Comparison of ENCODE assay signal across 7 cellular contexts in genomic region chr19:10568444-10568825, GRCh38. TPM values are rescaled to one million over a fixed set of nuclear protein-coding genes. Genes with fewer than 3 reads are reported as not detected.
DNase-seq lines count a peak whose midpoint lies in the region; ATAC-seq and TF ChIP-seq lines count a peak whose summit lies in the region.
"Had no signal": no experiment of that assay in that cellular context is flagged by ENCODE, and none has a peak within 500 bp of the region (broad histone marks: within the 10 kb centered on the region; RNA-seq: fewer than 3 reads in every experiment).

No MANE protein-coding gene starts in this region.

- peaks cover 40% of the 10 kb centered on the region for H3K4me1 ChIP-seq in CD4-positive, alpha-beta memory T cell (ENCODE audit: insufficient read depth, low read length)
- H3K4me1 ChIP-seq in upper lobe of left lung: peaks cover 37 to 51% (median 47%) of the 10 kb centered on the region in 4 donors

- intact Hi-C loops in CD4-positive, alpha-beta memory T cell (cut with micrococcal nuclease): loop anchor here (2.0 to 5.0 kb wide), 4 partner anchors 34 to 304 kb away; partner anchors contain the start of gene CARM1
- intact Hi-C loops in activated CD8-positive, alpha-beta T cell treated with anti-CD3 and anti-CD28 coated beads for 36 hours (cut with micrococcal nuclease): loop anchor here (5.0 kb wide), 1 partner anchor 61 kb away; no protein-coding TSS in a partner anchor

- peak in 2 of 4 donors; percentile 37 to 84 for TF ChIP-seq POLR2A in upper lobe of left lung (IDR thresholded peaks at IDR 0.05)

- H3K36me3 ChIP-seq in CD4-positive, alpha-beta memory T cell (ENCODE audit: insufficient read depth, low read length): no peaks in the 10 kb centered on the region
- no peaks in the 10 kb centered on the region for H3K36me3 ChIP-seq in kidney epithelial cell (ENCODE audit: control insufficient read depth, insufficient read depth, low read length)
- H3K36me3 ChIP-seq in upper lobe of left lung: peaks cover 0 to 5% (median 0%) of the 10 kb centered on the region in 4 donors

- no peaks in the 10 kb centered on the region for H3K27me3 ChIP-seq in CD4-positive, alpha-beta memory T cell (ENCODE audit: insufficient read depth, low read length)
- H3K27me3 ChIP-seq in kidney epithelial cell (ENCODE audit: control insufficient read depth, insufficient read depth, low read length) (no peaks in the 10 kb centered on the region), upper lobe of left lung (no peaks in the 10 kb centered on the region)

- H3K36me3 Mint-ChIP-seq in CD4-positive, alpha-beta memory T cell: peaks cover 10 to 28% of the 10 kb centered on the region in 2 donors
- H3K36me3 Mint-ChIP-seq in activated CD8-positive, alpha-beta T cell treated with anti-CD3 and anti-CD28 coated beads for 36 hours (ENCODE audit: low read depth): peaks cover 26% of the 10 kb centered on the region

- H3K9me3 ChIP-seq in CD4-positive, alpha-beta memory T cell (ENCODE audit: control insufficient read depth in 1 of 2, low read length in 2 of 2): no peaks in the 10 kb centered on the region
- no peaks in the 10 kb centered on the region for H3K9me3 ChIP-seq in upper lobe of left lung

- H3K4me3 ChIP-seq in CD4-positive, alpha-beta memory T cell (ENCODE audit: low read length in 2 of 2): peak overlapping the region; percentile 92 to 97
- H3K4me3 ChIP-seq in kidney epithelial cell (ENCODE audit: low read depth, low read length): peak overlapping the region; percentile 66
- peak overlapping the region; percentile 39 to 96 (median 86) for H3K4me3 ChIP-seq in upper lobe of left lung

- H3K27ac Mint-ChIP-seq in CD4-positive, alpha-beta memory T cell: peak overlapping the region; percentile 95 to 99 (median 98)
- peak overlapping the region; percentile 92 for H3K27ac Mint-ChIP-seq in activated CD8-positive, alpha-beta T cell treated with anti-CD3 and anti-CD28 coated beads for 36 hours

- H3K27ac ChIP-seq in CD4-positive, alpha-beta memory T cell (ENCODE audit: low read depth, low read length): peak overlapping the region; percentile 94
- H3K27ac ChIP-seq in upper lobe of left lung: peak overlapping the region; percentile 84 to 95 (median 92)

- DNase-seq in CD4-positive, alpha-beta memory T cell: peak in 1 of 5 donors; percentile 75
- peak; percentile 81 for DNase-seq in activated CD8-positive, alpha-beta T cell treated with anti-CD3 and anti-CD28 coated beads for 36 hours
- DNase-seq in kidney epithelial cell (ENCODE audit: low read depth) (no peak), upper lobe of left lung (peak in 1 of 2 donors; percentile 57), cortex of kidney (lab: John Stamatoyannopoulos, UW) (no peak)

- peak overlapping the region; percentile 90 to 99 (median 98) for H3K4me3 Mint-ChIP-seq in CD4-positive, alpha-beta memory T cell
- H3K4me3 Mint-ChIP-seq in activated CD8-positive, alpha-beta T cell treated with anti-CD3 and anti-CD28 coated beads for 36 hours: peak overlapping the region; percentile 86

- peaks cover 0 to 2% (median 0%) of the 10 kb centered on the region in 8 donors for H3K9me3 Mint-ChIP-seq in CD4-positive, alpha-beta memory T cell
- no peaks in the 10 kb centered on the region for H3K9me3 Mint-ChIP-seq in activated CD8-positive, alpha-beta T cell treated with anti-CD3 and anti-CD28 coated beads for 36 hours

- TF ChIP-seq CTCF in activated CD8-positive, alpha-beta T cell treated with anti-CD3 and anti-CD28 coated beads for 36 hours (IDR thresholded peaks at IDR 0.05): no peak
- TF ChIP-seq CTCF in kidney epithelial cell (IDR thresholded peaks at IDR 0.05; ENCODE audit: insufficient read depth, low read length, poor library complexity, severe bottlenecking) (no peak), upper lobe of left lung (IDR thresholded peaks at IDR 0.05) (no peak)

- H3K4me1 Mint-ChIP-seq in CD4-positive, alpha-beta memory T cell: peaks cover 25 to 58% (median 36%) of the 10 kb centered on the region in 4 donors
- peaks cover 31% of the 10 kb centered on the region for H3K4me1 Mint-ChIP-seq in activated CD8-positive, alpha-beta T cell treated with anti-CD3 and anti-CD28 coated beads for 36 hours (ENCODE audit: low read depth)

- CTCF ChIA-PET in CD4-positive, alpha-beta memory T cell (lab: Charles Lee; ENCODE audit: partially characterized antibody): interaction anchor here (1.1 to 1.7 kb wide), 6 partner anchors 11 to 165 kb away, joined by 3 to 7 read pairs (median 4); partner anchors contain the start of gene CDC37
- CTCF ChIA-PET in activated CD8-positive, alpha-beta T cell treated with anti-CD3 and anti-CD28 coated beads for 36 hours (lab: Charles Lee): interaction anchor here (1.0 to 9.2 kb wide), 7 partner anchors 12 to 133 kb away, joined by 4 to 71 read pairs (median 25); partner anchors contain the start of gene QTRT1

- H3K27me3 Mint-ChIP-seq in CD4-positive, alpha-beta memory T cell: no peaks in the 10 kb centered on the region
- no peaks in the 10 kb centered on the region for H3K27me3 Mint-ChIP-seq in activated CD8-positive, alpha-beta T cell treated with anti-CD3 and anti-CD28 coated beads for 36 hours

- no peak for TF ChIP-seq EP300 in upper lobe of left lung (IDR thresholded peaks at IDR 0.05)

- peak; percentile 1 for ATAC-seq in HG02798 (IDR thresholded peaks at IDR 0.05; ENCODE audit: poor library complexity, unreplicated experiment)
- ATAC-seq in activated CD8-positive, alpha-beta T cell treated with anti-CD3 and anti-CD28 coated beads for 36 hours: peak; percentile 19
- ATAC-seq in upper lobe of left lung (ENCODE audit: low FRiP score in 2 of 2): no peak

- 0% methylated on average over 18 of the region's 49 CpGs; no CpG with 5 or more reads in 1 of the 2 donors for WGBS in upper lobe of left lung, 2 donors

- POLR2A ChIA-PET in CD4-positive, alpha-beta memory T cell (lab: Charles Lee; ENCODE audit: partially characterized antibody): interaction anchor here (0.6 to 10.2 kb wide), 12 partner anchors 15 to 163 kb away, joined by 3 to 128 read pairs (median 8); partner anchors contain the start of genes ATG4D, QTRT1 and S1PR5
- POLR2A ChIA-PET in activated CD8-positive, alpha-beta T cell treated with anti-CD3 and anti-CD28 coated beads for 36 hours (lab: Charles Lee): interaction anchor here (0.9 to 10.6 kb wide), 13 partner anchors 8 to 133 kb away, joined by 3 to 104 read pairs (median 6); partner anchors contain the start of genes KEAP1 and QTRT1

RNA-seq across cellular contexts. Expression of gene CDKN2D, which starts 0.3 kb away (rescaled TPM):
- 10 to 100 TPM; 25.6 to 29.2 TPM for total RNA-seq in CD4-positive, alpha-beta memory T cell
- 100 to 1,000 TPM; 130 to 159 TPM for polyA plus RNA-seq in CD4-positive, alpha-beta memory T cell
- total RNA-seq in activated CD8-positive, alpha-beta T cell treated with anti-CD3 and anti-CD28 coated beads for 36 hours: 10 to 100 TPM; 62.1 to 67.1 TPM
- total RNA-seq in kidney epithelial cell: 3.6 and 6.2 TPM in 2 replicates
- total RNA-seq in upper lobe of left lung: 10 to 100 TPM in 5 of 6 donors, 1 to 10 TPM in 1; 2.1 to 21.3 (median 15.9) TPM

RNA-seq across cellular contexts. Expression of gene KRI1, which starts 2.6 kb away (rescaled TPM):
- total RNA-seq in CD4-positive, alpha-beta memory T cell: 10 to 100 TPM; 72.7 to 73.0 TPM
- polyA plus RNA-seq in CD4-positive, alpha-beta memory T cell: 10 to 100 TPM in 1 of 2 donors, 1 to 10 TPM in 1; 3.2 to 36.3 TPM
- total RNA-seq in activated CD8-positive, alpha-beta T cell treated with anti-CD3 and anti-CD28 coated beads for 36 hours: 10 to 100 TPM; 50.0 to 58.3 TPM
- total RNA-seq in kidney epithelial cell: 18.4 and 19.8 TPM in 2 replicates
- 10 to 100 TPM; 13.1 to 74.4 (median 24.5) TPM for total RNA-seq in upper lobe of left lung

RNA-seq across cellular contexts. Expression of gene AP1M2, which starts 18.7 kb away (rescaled TPM):
- total RNA-seq in CD4-positive, alpha-beta memory T cell: not detected
- not detected for polyA plus RNA-seq in CD4-positive, alpha-beta memory T cell
- total RNA-seq in activated CD8-positive, alpha-beta T cell treated with anti-CD3 and anti-CD28 coated beads for 36 hours: not detected
- 73.7 and 86.8 TPM in 2 replicates for total RNA-seq in kidney epithelial cell
- 10 to 100 TPM; 35.1 to 63.1 (median 45.7) TPM for total RNA-seq in upper lobe of left lung

RNA-seq across cellular contexts. Expression of gene ATG4D, which starts 24.7 kb away (rescaled TPM):
- total RNA-seq in CD4-positive, alpha-beta memory T cell: 10 to 100 TPM; 51.5 to 58.6 TPM
- 10 to 100 TPM in 1 of 2 donors, 1 to 10 TPM in 1; 9.3 to 22.1 TPM for polyA plus RNA-seq in CD4-positive, alpha-beta memory T cell
- 10 to 100 TPM; 21.7 to 22.5 TPM for total RNA-seq in activated CD8-positive, alpha-beta T cell treated with anti-CD3 and anti-CD28 coated beads for 36 hours
- total RNA-seq in kidney epithelial cell: 38.5 and 47.1 TPM in 2 replicates
- 10 to 100 TPM; 18.1 to 49.2 (median 27.7) TPM for total RNA-seq in upper lobe of left lung

RNA-seq across cellular contexts. Expression of gene S1PR5, which starts 51.2 kb away (rescaled TPM):
- total RNA-seq in CD4-positive, alpha-beta memory T cell: 1 to 10 TPM; 1.6 to 1.9 TPM
- 1 to 10 TPM; 1.3 to 3.1 TPM for polyA plus RNA-seq in CD4-positive, alpha-beta memory T cell
- total RNA-seq in activated CD8-positive, alpha-beta T cell treated with anti-CD3 and anti-CD28 coated beads for 36 hours: 1 to 10 TPM in 1 of 2 experiments, under 1 TPM in 1; 0.81 to 1.1 TPM
- total RNA-seq in kidney epithelial cell (0.08 and 0.62 TPM in 2 replicates), upper lobe of left lung (1 to 10 TPM in 4 of 6 donors, under 1 TPM in 2; 0.49 to 2.7 (median 1.8) TPM)
- total RNA-seq: RPMI7951 had no signal

Comparison
In these comparisons a context has a peak if more than half of its experiments do, and no peak if none do; other contexts are left out.
1. ATAC-seq: peak in HG02798 (single experiment) and activated CD8-positive, alpha-beta T cell treated with anti-CD3 and anti-CD28 coated beads for 36 hours (single experiment); none in upper lobe of left lung (0 of 2).
2. RNA of gene AP1M2, which starts 18.7 kb away (total RNA-seq): 73.7 to 86.8 TPM in kidney epithelial cell and 35.1 to 63.1 TPM in upper lobe of left lung; not detected in CD4-positive, alpha-beta memory T cell and not detected in activated CD8-positive, alpha-beta T cell treated with anti-CD3 and anti-CD28 coated beads for 36 hours; every median in the first group is over 10 times any median in the second.
3. Peak in every context shown above with its lines, with median percentiles within 50 percentile points of each other: H3K4me3 ChIP-seq.